Comparison of ENCODE assay signal across 1 cellular context in genomic region chr15:37098468-37099320, GRCh38.
TF ChIP-seq lines count a peak whose summit lies in the region.

No MANE protein-coding gene starts in this region.

TF ChIP-seq in HepG2, 621 proteins besides CTCF, POLR2A, EP300 and RAD21 (continued from another document):
- TF ChIP-seq UBTF (CRISPR knock-in tag; IDR thresholded peaks at IDR 0.05) (peak; percentile 85), CBX2 (IDR thresholded peaks at IDR 0.05; ENCODE audit: low read depth, low read length) (0 out of 2 replicates have a peak, but pooled peaks have one; percentile 56), CBX2 (CRISPR knock-in tag; IDR thresholded peaks at IDR 0.05; ENCODE audit: low read depth) (no peak), ZFX (CRISPR knock-in tag; IDR thresholded peaks at IDR 0.05; ENCODE audit: low read depth) (0 out of 2 replicates have a peak, but pooled peaks have one; percentile 13), ASH2L (IDR thresholded peaks at IDR 0.05; ENCODE audit: insufficient read length, low read depth, low read length) (peak; percentile 44), ZBTB38 (CRISPR knock-in tag; IDR thresholded peaks at IDR 0.05) (0 out of 2 replicates have a peak, but pooled peaks have one; percentile 51), FOXA3 (CRISPR knock-in tag; IDR thresholded peaks at IDR 0.05) (no peak), MTA1 (CRISPR knock-in tag; IDR thresholded peaks at IDR 0.05; ENCODE audit: borderline replicate concordance) (peak; percentile 52; the same call in 1 of the 2 replicates), NBN (conservative IDR thresholded peaks at IDR 0.05) (no peak), RBFOX2 (IDR thresholded peaks at IDR 0.05; ENCODE audit: low read depth, low read length) (peak; percentile 67), ZNF687 (CRISPR knock-in tag; IDR thresholded peaks at IDR 0.05) (peak; percentile 57), ZFY (CRISPR knock-in tag; IDR thresholded peaks at IDR 0.05) (0 out of 2 replicates have a peak, but pooled peaks have one; percentile 10), TAF1 (CRISPR knock-in tag; IDR thresholded peaks at IDR 0.05) (peak; percentile 37; the same call in 1 of the 2 replicates), EEA1 (CRISPR knock-in tag; IDR thresholded peaks at IDR 0.05; ENCODE audit: borderline replicate concordance) (0 out of 2 replicates have a peak, but pooled peaks have one; percentile 52), SAFB2 (CRISPR knock-in tag; IDR thresholded peaks at IDR 0.05; ENCODE audit: borderline replicate concordance, low read depth) (0 out of 2 replicates have a peak, but pooled peaks have one; percentile 35), ZNF512 (CRISPR knock-in tag; IDR thresholded peaks at IDR 0.05) (peak; percentile 34; the same call in 1 of the 2 replicates), AGO2 (optimal IDR thresholded peaks at IDR 0.05; ENCODE audit: low read depth, low read length) (peak; percentile 33), KMT2B (CRISPR knock-in tag; IDR thresholded peaks at IDR 0.05) (peak; percentile 21; the same call in 1 of the 2 replicates), GABPB1 (CRISPR knock-in tag; IDR thresholded peaks at IDR 0.05) (peak; percentile 32; the same call in 1 of the 2 replicates), KDM5A (IDR thresholded peaks at IDR 0.05; ENCODE audit: borderline replicate concordance, low read length) (no peak), ZNF317 (CRISPR knock-in tag; IDR thresholded peaks at IDR 0.05) (0 out of 2 replicates have a peak, but pooled peaks have one; percentile 26), GMEB1 (CRISPR knock-in tag; IDR thresholded peaks at IDR 0.05; ENCODE audit: borderline replicate concordance) (peak; percentile 16; the same call in 1 of the 2 replicates), ARID4A (CRISPR knock-in tag; IDR thresholded peaks at IDR 0.05; ENCODE audit: borderline replicate concordance) (peak; percentile 33; the same call in 1 of the 2 replicates), TBP (CRISPR knock-in tag; IDR thresholded peaks at IDR 0.05) (no peak), MXD1 (CRISPR knock-in tag; IDR thresholded peaks at IDR 0.05) (0 out of 2 replicates have a peak, but pooled peaks have one; percentile 42), ATF5 (CRISPR knock-in tag; IDR thresholded peaks at IDR 0.05; ENCODE audit: low read depth) (no peak), KDM5B (CRISPR knock-in tag; IDR thresholded peaks at IDR 0.05; ENCODE audit: borderline replicate concordance) (peak; percentile 58; the same call in 1 of the 2 replicates), HMGXB4 (CRISPR knock-in tag; IDR thresholded peaks at IDR 0.05; ENCODE audit: borderline replicate concordance in 1 of 2, low read depth in 1 of 2) (peak; percentile 17 to 31; a peak in 1 of 4 replicates), ZNF768 (CRISPR knock-in tag; IDR thresholded peaks at IDR 0.05) (peak; percentile 14; the same call in 1 of the 2 replicates), ZBTB43 (CRISPR knock-in tag; conservative IDR thresholded peaks at IDR 0.05) (peak; percentile 98), THAP8 (CRISPR knock-in tag; IDR thresholded peaks at IDR 0.05; ENCODE audit: borderline replicate concordance) (no peak), HNRNPLL (IDR thresholded peaks at IDR 0.05; ENCODE audit: low read depth, low read length, poor library complexity, severe bottlenecking) (peak; percentile 88), NFIB (CRISPR knock-in tag; IDR thresholded peaks at IDR 0.05; ENCODE audit: borderline replicate concordance) (no peak)
TF ChIP-seq in HepG2: peak in this region for 30.
